In genomic region chr6:161442381-161442858, GRCh38 we compare ENCODE assay signal across 23 cellular contexts.
"Had no signal": no experiment of that assay in that cellular context is flagged by ENCODE, and none has a peak within 500 bp of the region (broad histone marks: within the 10 kb centered on the region; RNA-seq: fewer than 3 reads in every experiment).

No MANE protein-coding gene starts in this region.

- H3K27ac Mint-ChIP-seq: memory B cell; mesothelial cell of epicardium; natural killer cell treated with Interleukin-12 subunit alpha and Interleukin-12 subunit beta and Interleukin-15 and Interleukin-18, amount 100 ng/mL, for 72 hours had no signal

- H3K27me3 Mint-ChIP-seq: memory B cell had no signal

- DNase-seq: cortex of kidney; effector memory CD4-positive, alpha-beta T cell; gastrocnemius medialis; glutamatergic neuron; islet precursor cell; left cardiac atrium; left ventricle myocardium inferior; lower lobe of right lung; sigmoid colon; stimulated activated CD4-positive, alpha-beta T cell treated with anti-CD3 and anti-CD28 coated beads, Interleukin-2, amount 100 ng/mL, for 48 hours; stimulated activated naive CD4-positive, alpha-beta T cell treated with Interleukin-2 at 50 U/mL for 16 hours; thyroid gland; upper lobe of left lung had no signal

- H3K27ac ChIP-seq: epithelial cell of prostate, esophagus muscularis mucosa, gastrocnemius medialis, left ventricle myocardium inferior, lower lobe of right lung, neutrophil, right atrium auricular region, sigmoid colon, suprapubic skin, thyroid gland, upper lobe of left lung, vagina had no signal

- H3K4me3 ChIP-seq: esophagus muscularis mucosa, gastrocnemius medialis, left ventricle myocardium inferior, lower lobe of right lung, right atrium auricular region, sigmoid colon, smooth muscle cell, suprapubic skin, thyroid gland, upper lobe of left lung, vagina had no signal

- H3K27me3 ChIP-seq: gastrocnemius medialis, right atrium auricular region, sigmoid colon, suprapubic skin, thyroid gland, upper lobe of left lung, vagina had no signal

- H3K4me1 ChIP-seq: thyroid gland, vagina had no signal

- H3K9me3 ChIP-seq: esophagus muscularis mucosa, gastrocnemius medialis, left ventricle myocardium inferior, lower lobe of right lung, neutrophil, right atrium auricular region, sigmoid colon, suprapubic skin, thyroid gland, upper lobe of left lung, vagina had no signal

- H3K4me3 Mint-ChIP-seq: memory B cell; mesothelial cell of epicardium; natural killer cell treated with Interleukin-12 subunit alpha and Interleukin-12 subunit beta and Interleukin-15 and Interleukin-18, amount 100 ng/mL, for 72 hours had no signal

- H3K9me3 Mint-ChIP-seq: memory B cell; mesothelial cell of epicardium; natural killer cell treated with Interleukin-12 subunit alpha and Interleukin-12 subunit beta and Interleukin-15 and Interleukin-18, amount 100 ng/mL, for 72 hours had no signal

- H3K36me3 Mint-ChIP-seq: memory B cell; mesothelial cell of epicardium; natural killer cell treated with Interleukin-12 subunit alpha and Interleukin-12 subunit beta and Interleukin-15 and Interleukin-18, amount 100 ng/mL, for 72 hours had no signal

- ATAC-seq: gastrocnemius medialis; lower lobe of right lung; natural killer cell treated with Interleukin-12 subunit alpha and Interleukin-12 subunit beta and Interleukin-15 and Interleukin-18, amount 100 ng/mL, for 72 hours had no signal

- H3K4me2 ChIP-seq: smooth muscle cell had no signal

- H3K4me1 Mint-ChIP-seq: memory B cell had no signal

- H3K36me3 ChIP-seq: esophagus muscularis mucosa, gastrocnemius medialis, left ventricle myocardium inferior, lower lobe of right lung, neutrophil, right atrium auricular region, sigmoid colon, suprapubic skin, thyroid gland, upper lobe of left lung, vagina had no signal
